Comparison of ENCODE assay signal across 2 cellular contexts in the genomic region with DNA sequence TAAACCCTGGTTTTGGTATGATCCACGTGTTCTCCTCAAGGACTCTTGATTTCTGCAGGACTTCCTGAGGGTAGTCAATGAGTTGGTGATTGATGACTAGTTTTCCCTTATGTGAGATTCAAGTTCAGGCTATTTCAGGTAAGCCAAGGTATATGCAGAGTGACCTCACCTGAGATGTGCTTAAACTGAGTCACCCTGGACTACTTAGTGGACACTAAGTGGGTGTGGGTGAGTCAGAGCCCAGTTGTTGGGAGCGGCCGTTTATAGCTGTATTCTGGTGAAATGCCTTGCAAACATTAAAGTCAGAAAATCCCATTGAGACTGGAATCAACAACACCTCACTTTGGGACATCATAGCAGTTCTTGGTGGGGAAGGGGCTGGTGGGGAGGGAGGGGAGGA.
A peak's percentile ranks its signal among the peaks of the same experiment; 100 is the strongest.
TF ChIP-seq lines count a peak whose summit lies in the region.

No MANE protein-coding gene starts in this region.

TF ChIP-seq in HCT116, 20 proteins besides CTCF, POLR2A, EP300 and RAD21:
- TF ChIP-seq MAX (IDR thresholded peaks at IDR 0.05), result 0 out of 2 replicates have a peak, but pooled peaks have one; percentile 29
- peak; percentile 82 for TF ChIP-seq JUND (IDR thresholded peaks at IDR 0.05)
- TF ChIP-seq SRF (IDR thresholded peaks at IDR 0.05; ENCODE audit: low read depth), result no peak
- no peak for TF ChIP-seq POLR2AphosphoS5 (IDR thresholded peaks at IDR 0.05; ENCODE audit: low read depth, low read length)
- TF ChIP-seq FOSL1 (IDR thresholded peaks at IDR 0.05; ENCODE audit: low read depth), result peak; percentile 87
- no peak for TF ChIP-seq ELF1 (IDR thresholded peaks at IDR 0.05; ENCODE audit: borderline replicate concordance, low read depth)
- peak; percentile 38; the same call in 1 of the 2 replicates for TF ChIP-seq CBX3 (IDR thresholded peaks at IDR 0.05; ENCODE audit: low read depth)
- no peak for TF ChIP-seq ZFX (IDR thresholded peaks at IDR 0.05)
- TF ChIP-seq YY1 (IDR thresholded peaks at IDR 0.05; ENCODE audit: extremely low read depth, insufficient replicate concordance, low read depth, low read length), result no peak
- no peak for TF ChIP-seq TCF7L2 (IDR thresholded peaks at IDR 0.05; ENCODE audit: borderline replicate concordance, extremely low read depth, insufficient read depth, insufficient read length)
- peak; percentile 38; the same call in 1 of the 2 replicates for TF ChIP-seq SIN3A (IDR thresholded peaks at IDR 0.05; ENCODE audit: low read depth)
- TF ChIP-seq EZH2phosphoT487 (IDR thresholded peaks at IDR 0.05; ENCODE audit: borderline replicate concordance), result no peak
- peak; percentile 62 for TF ChIP-seq CEBPB (IDR thresholded peaks at IDR 0.05; ENCODE audit: low read depth)
- TF ChIP-seq EGR1 (IDR thresholded peaks at IDR 0.05; ENCODE audit: low read depth), result peak; percentile 75
- TF ChIP-seq EZH2 (IDR thresholded peaks at IDR 0.05), result no peak
- TF ChIP-seq, protein P1, sequence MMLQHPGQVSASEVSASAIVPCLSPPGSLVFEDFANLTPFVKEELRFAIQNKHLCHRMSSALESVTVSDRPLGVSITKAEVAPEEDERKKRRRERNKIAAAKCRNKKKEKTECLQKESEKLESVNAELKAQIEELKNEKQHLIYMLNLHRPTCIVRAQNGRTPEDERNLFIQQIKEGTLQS (IDR thresholded peaks at IDR 0.05), result peak; percentile 41; the same call in 1 of the 2 replicates
- TF ChIP-seq, protein P2, sequence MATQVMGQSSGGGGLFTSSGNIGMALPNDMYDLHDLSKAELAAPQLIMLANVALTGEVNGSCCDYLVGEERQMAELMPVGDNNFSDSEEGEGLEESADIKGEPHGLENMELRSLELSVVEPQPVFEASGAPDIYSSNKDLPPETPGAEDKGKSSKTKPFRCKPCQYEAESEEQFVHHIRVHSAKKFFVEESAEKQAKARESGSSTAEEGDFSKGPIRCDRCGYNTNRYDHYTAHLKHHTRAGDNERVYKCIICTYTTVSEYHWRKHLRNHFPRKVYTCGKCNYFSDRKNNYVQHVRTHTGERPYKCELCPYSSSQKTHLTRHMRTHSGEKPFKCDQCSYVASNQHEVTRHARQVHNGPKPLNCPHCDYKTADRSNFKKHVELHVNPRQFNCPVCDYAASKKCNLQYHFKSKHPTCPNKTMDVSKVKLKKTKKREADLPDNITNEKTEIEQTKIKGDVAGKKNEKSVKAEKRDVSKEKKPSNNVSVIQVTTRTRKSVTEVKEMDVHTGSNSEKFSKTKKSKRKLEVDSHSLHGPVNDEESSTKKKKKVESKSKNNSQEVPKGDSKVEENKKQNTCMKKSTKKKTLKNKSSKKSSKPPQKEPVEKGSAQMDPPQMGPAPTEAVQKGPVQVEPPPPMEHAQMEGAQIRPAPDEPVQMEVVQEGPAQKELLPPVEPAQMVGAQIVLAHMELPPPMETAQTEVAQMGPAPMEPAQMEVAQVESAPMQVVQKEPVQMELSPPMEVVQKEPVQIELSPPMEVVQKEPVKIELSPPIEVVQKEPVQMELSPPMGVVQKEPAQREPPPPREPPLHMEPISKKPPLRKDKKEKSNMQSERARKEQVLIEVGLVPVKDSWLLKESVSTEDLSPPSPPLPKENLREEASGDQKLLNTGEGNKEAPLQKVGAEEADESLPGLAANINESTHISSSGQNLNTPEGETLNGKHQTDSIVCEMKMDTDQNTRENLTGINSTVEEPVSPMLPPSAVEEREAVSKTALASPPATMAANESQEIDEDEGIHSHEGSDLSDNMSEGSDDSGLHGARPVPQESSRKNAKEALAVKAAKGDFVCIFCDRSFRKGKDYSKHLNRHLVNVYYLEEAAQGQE (IDR thresholded peaks at IDR 0.05; ENCODE audit: low read depth), result no peak
- TF ChIP-seq SP1 (IDR thresholded peaks at IDR 0.05; ENCODE audit: low read depth), result peak; percentile 68
- TF ChIP-seq, protein P3, sequence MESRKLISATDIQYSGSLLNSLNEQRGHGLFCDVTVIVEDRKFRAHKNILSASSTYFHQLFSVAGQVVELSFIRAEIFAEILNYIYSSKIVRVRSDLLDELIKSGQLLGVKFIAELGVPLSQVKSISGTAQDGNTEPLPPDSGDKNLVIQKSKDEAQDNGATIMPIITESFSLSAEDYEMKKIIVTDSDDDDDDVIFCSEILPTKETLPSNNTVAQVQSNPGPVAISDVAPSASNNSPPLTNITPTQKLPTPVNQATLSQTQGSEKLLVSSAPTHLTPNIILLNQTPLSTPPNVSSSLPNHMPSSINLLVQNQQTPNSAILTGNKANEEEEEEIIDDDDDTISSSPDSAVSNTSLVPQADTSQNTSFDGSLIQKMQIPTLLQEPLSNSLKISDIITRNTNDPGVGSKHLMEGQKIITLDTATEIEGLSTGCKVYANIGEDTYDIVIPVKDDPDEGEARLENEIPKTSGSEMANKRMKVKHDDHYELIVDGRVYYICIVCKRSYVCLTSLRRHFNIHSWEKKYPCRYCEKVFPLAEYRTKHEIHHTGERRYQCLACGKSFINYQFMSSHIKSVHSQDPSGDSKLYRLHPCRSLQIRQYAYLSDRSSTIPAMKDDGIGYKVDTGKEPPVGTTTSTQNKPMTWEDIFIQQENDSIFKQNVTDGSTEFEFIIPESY (IDR thresholded peaks at IDR 0.05; ENCODE audit: extremely low read depth, insufficient replicate concordance, low read length), result no peak
- no peak for TF ChIP-seq ZNF274 (IDR thresholded peaks at IDR 0.05; ENCODE audit: low read depth, low read length)
TF ChIP-seq in HCT116: peak in this region for 9.

TF ChIP-seq in WTC11, 78 proteins besides CTCF, POLR2A, EP300 and RAD21:
- TF ChIP-seq ZMAT4 (CRISPR knock-in tag; IDR thresholded peaks at IDR 0.05), result no peak
- TF ChIP-seq, protein P4, sequence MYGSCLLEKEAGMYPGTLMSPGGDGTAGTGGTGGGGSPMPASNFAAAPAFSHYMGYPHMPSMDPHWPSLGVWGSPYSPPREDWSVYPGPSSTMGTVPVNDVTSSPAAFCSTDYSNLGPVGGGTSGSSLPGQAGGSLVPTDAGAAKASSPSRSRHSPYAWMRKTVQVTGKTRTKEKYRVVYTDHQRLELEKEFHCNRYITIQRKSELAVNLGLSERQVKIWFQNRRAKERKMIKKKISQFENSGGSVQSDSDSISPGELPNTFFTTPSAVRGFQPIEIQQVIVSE (CRISPR knock-in tag; IDR thresholded peaks at IDR 0.05; ENCODE audit: borderline replicate concordance), result no peak
- no peak for TF ChIP-seq TCF7 (CRISPR knock-in tag; IDR thresholded peaks at IDR 0.05; ENCODE audit: low read depth)
- no peak for TF ChIP-seq FOXK1 (CRISPR knock-in tag; IDR thresholded peaks at IDR 0.05)
- TF ChIP-seq NR3C1 (CRISPR knock-in tag; conservative IDR thresholded peaks at IDR 0.05; ENCODE audit: low read depth), result no peak
- TF ChIP-seq NR2C2 (CRISPR knock-in tag; IDR thresholded peaks at IDR 0.05), result no peak
- no peak for TF ChIP-seq NR1H2 (CRISPR knock-in tag; IDR thresholded peaks at IDR 0.05)
- TF ChIP-seq NFATC4 (CRISPR knock-in tag; IDR thresholded peaks at IDR 0.05), result no peak
- TF ChIP-seq FOXP4 (CRISPR knock-in tag; IDR thresholded peaks at IDR 0.05), result no peak
- TF ChIP-seq ZNF232 (CRISPR knock-in tag; IDR thresholded peaks at IDR 0.05), result no peak
- TF ChIP-seq ZNF317 (CRISPR knock-in tag; IDR thresholded peaks at IDR 0.05; ENCODE audit: borderline replicate concordance, low read depth), result no peak
- no peak for TF ChIP-seq GRHL2 (CRISPR knock-in tag; IDR thresholded peaks at IDR 0.05; ENCODE audit: insufficient replicate concordance, severe bottlenecking)
- TF ChIP-seq, protein P5, sequence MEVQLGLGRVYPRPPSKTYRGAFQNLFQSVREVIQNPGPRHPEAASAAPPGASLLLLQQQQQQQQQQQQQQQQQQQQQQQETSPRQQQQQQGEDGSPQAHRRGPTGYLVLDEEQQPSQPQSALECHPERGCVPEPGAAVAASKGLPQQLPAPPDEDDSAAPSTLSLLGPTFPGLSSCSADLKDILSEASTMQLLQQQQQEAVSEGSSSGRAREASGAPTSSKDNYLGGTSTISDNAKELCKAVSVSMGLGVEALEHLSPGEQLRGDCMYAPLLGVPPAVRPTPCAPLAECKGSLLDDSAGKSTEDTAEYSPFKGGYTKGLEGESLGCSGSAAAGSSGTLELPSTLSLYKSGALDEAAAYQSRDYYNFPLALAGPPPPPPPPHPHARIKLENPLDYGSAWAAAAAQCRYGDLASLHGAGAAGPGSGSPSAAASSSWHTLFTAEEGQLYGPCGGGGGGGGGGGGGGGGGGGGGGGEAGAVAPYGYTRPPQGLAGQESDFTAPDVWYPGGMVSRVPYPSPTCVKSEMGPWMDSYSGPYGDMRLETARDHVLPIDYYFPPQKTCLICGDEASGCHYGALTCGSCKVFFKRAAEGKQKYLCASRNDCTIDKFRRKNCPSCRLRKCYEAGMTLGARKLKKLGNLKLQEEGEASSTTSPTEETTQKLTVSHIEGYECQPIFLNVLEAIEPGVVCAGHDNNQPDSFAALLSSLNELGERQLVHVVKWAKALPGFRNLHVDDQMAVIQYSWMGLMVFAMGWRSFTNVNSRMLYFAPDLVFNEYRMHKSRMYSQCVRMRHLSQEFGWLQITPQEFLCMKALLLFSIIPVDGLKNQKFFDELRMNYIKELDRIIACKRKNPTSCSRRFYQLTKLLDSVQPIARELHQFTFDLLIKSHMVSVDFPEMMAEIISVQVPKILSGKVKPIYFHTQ (CRISPR knock-in tag; IDR thresholded peaks at IDR 0.05), result no peak
- TF ChIP-seq, protein P6, sequence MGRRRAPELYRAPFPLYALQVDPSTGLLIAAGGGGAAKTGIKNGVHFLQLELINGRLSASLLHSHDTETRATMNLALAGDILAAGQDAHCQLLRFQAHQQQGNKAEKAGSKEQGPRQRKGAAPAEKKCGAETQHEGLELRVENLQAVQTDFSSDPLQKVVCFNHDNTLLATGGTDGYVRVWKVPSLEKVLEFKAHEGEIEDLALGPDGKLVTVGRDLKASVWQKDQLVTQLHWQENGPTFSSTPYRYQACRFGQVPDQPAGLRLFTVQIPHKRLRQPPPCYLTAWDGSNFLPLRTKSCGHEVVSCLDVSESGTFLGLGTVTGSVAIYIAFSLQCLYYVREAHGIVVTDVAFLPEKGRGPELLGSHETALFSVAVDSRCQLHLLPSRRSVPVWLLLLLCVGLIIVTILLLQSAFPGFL (CRISPR knock-in tag; IDR thresholded peaks at IDR 0.05; ENCODE audit: borderline replicate concordance), result no peak
- no peak for TF ChIP-seq ZNF423 (CRISPR knock-in tag; IDR thresholded peaks at IDR 0.05)
- no peak for TF ChIP-seq USF1 (CRISPR knock-in tag; IDR thresholded peaks at IDR 0.05)
- no peak for TF ChIP-seq CREB1 (CRISPR knock-in tag; IDR thresholded peaks at IDR 0.05)
